ENCODE assay signal across 1 cellular context in the genomic region with DNA sequence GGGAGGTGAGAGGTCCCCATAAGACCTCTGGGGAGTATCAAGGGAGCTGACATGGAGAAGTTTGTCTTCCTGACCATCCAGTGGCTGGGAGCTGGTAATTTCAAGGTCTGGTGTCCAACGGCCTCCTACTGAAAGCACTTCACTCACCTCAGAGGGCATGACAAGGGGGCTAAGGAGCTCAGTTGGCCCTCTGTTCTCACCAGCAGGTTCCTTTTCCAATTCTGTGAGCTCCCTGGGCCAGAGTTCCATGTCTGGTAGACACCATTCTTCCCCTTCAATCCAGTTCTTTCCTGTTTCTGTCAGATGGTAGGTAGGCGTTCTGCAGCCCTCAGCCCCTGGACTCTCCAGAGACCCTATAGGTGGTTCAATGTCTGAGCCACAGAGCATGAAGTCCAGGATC.
TF ChIP-seq lines count a peak whose summit lies in the region.

No MANE protein-coding gene starts in this region.

TF ChIP-seq in K562, 482 proteins besides CTCF, POLR2A, EP300 and RAD21:
- TF ChIP-seq POLR2AphosphoS2 (IDR thresholded peaks at IDR 0.05; ENCODE audit: low read length): peak; percentile 27; the same call in 1 of the 2 replicates
- TF ChIP-seq TAF1 (IDR thresholded peaks at IDR 0.05; ENCODE audit: control insufficient read depth, extremely low read depth, insufficient read depth, low read length, severe bottlenecking): no peak
